Comparison of ENCODE assay signal across 1 cellular context in genomic region chr1:92915547-92915946, GRCh38.
TF ChIP-seq lines count a peak whose summit lies in the region.

No MANE protein-coding gene starts in this region.

TF ChIP-seq in A549, 52 proteins besides CTCF, POLR2A, EP300 and RAD21 (continued from another document):
- no peak for TF ChIP-seq ATOH8 (CRISPR knock-in tag; IDR thresholded peaks at IDR 0.05; ENCODE audit: low read depth)
- no peak for TF ChIP-seq TP53 (CRISPR knock-in tag; IDR thresholded peaks at IDR 0.05)
- no peak for TF ChIP-seq ZNF302 (CRISPR knock-in tag; IDR thresholded peaks at IDR 0.05)
- TF ChIP-seq EHMT2 (IDR thresholded peaks at IDR 0.05; ENCODE audit: low read depth): no peak
- TF ChIP-seq SREBF2 (IDR thresholded peaks at IDR 0.05): no peak
- no peak for TF ChIP-seq GATA3 (IDR thresholded peaks at IDR 0.05; ENCODE audit: borderline replicate concordance)
- TF ChIP-seq ELK1 (IDR thresholded peaks at IDR 0.05; ENCODE audit: low read depth, low read length): no peak
- TF ChIP-seq HMGXB4 (CRISPR knock-in tag; IDR thresholded peaks at IDR 0.05; ENCODE audit: borderline replicate concordance): no peak
- TF ChIP-seq NFE2L2 (conservative IDR thresholded peaks at IDR 0.05; ENCODE audit: low read length): no peak
- TF ChIP-seq ESRRA (IDR thresholded peaks at IDR 0.05; ENCODE audit: borderline replicate concordance, low read length): no peak
- no peak for TF ChIP-seq JUNB (IDR thresholded peaks at IDR 0.05)
- TF ChIP-seq CBX8 (IDR thresholded peaks at IDR 0.05): no peak
- no peak for TF ChIP-seq HDAC2 (IDR thresholded peaks at IDR 0.05)
- TF ChIP-seq MAX (IDR thresholded peaks at IDR 0.05): no peak
- TF ChIP-seq MAFK (IDR thresholded peaks at IDR 0.05; ENCODE audit: partially characterized antibody): no peak
- TF ChIP-seq KDM1A (IDR thresholded peaks at IDR 0.05; ENCODE audit: low read depth): no peak
TF ChIP-seq in A549: peak in this region for 0.
